Comparison of ENCODE assay signal across 8 cellular contexts in genomic region chr11:120710354-120711187, GRCh38.
DNase-seq lines count a peak whose midpoint lies in the region; ATAC-seq and TF ChIP-seq lines count a peak whose summit lies in the region.

No MANE protein-coding gene starts in this region.

- ATAC-seq in HG02852 (IDR thresholded peaks at IDR 0.05; ENCODE audit: unreplicated experiment): peak; percentile 29
- ATAC-seq in HG03342 (IDR thresholded peaks at IDR 0.05; ENCODE audit: unreplicated experiment): no peak
- no peak for ATAC-seq in GM19467 (IDR thresholded peaks at IDR 0.05; ENCODE audit: unreplicated experiment)

- DNase-seq in AG08395 (ENCODE audit: low spot score) (peak; percentile 93), amniotic stem cell (lab: John Stamatoyannopoulos, UW) (peak; percentile 6), inferior parietal cortex (ENCODE audit: extremely low spot score) (peak; percentile 53), tibial nerve (ENCODE audit: low spot score in 2 of 2) (peak; percentile 71 to 83)
- DNase-seq in activated CD4-positive, alpha-beta T cell treated with anti-CD3 and anti-CD28 coated beads, Interleukin-2, amount 50 U/mL, for 48 hours: no peak

- WGBS in tibial nerve, 2 donors: 16 to 27% methylated on average over 12 to 15 of the region's 15 CpGs

- no peak for TF ChIP-seq CTCF in tibial nerve (IDR thresholded peaks at IDR 0.05)

- peaks cover 0 to 41% (median 24%) of the 10 kb centered on the region in 4 donors for H3K4me1 ChIP-seq in tibial nerve

- H3K9me3 ChIP-seq in tibial nerve: peaks cover 0 to 28% (median 0%) of the 10 kb centered on the region in 4 donors

- TF ChIP-seq POLR2A in tibial nerve (IDR thresholded peaks at IDR 0.05): no peak

- H3K27me3 ChIP-seq in tibial nerve: no peaks in the 10 kb centered on the region

- peak overlapping the region in 2 of 4 donors; percentile 59 to 63 for H3K27ac ChIP-seq in tibial nerve

- no peaks in the 10 kb centered on the region for H3K36me3 ChIP-seq in tibial nerve

- peak in 1 of 2 donors; percentile 70 for TF ChIP-seq EP300 in tibial nerve (IDR thresholded peaks at IDR 0.05)

- no peak overlapping the region for H3K4me3 ChIP-seq in tibial nerve

Comparison
In these comparisons a context has a peak if more than half of its experiments do, and no peak if none do; other contexts are left out.
1. DNase-seq: peak in AG08395 (single experiment), amniotic stem cell (single experiment), inferior parietal cortex (single experiment) and tibial nerve (2 of 2); none in activated CD4-positive, alpha-beta T cell treated with anti-CD3 and anti-CD28 coated beads, Interleukin-2, amount 50 U/mL, for 48 hours (0 of 2).